In the genomic region with DNA sequence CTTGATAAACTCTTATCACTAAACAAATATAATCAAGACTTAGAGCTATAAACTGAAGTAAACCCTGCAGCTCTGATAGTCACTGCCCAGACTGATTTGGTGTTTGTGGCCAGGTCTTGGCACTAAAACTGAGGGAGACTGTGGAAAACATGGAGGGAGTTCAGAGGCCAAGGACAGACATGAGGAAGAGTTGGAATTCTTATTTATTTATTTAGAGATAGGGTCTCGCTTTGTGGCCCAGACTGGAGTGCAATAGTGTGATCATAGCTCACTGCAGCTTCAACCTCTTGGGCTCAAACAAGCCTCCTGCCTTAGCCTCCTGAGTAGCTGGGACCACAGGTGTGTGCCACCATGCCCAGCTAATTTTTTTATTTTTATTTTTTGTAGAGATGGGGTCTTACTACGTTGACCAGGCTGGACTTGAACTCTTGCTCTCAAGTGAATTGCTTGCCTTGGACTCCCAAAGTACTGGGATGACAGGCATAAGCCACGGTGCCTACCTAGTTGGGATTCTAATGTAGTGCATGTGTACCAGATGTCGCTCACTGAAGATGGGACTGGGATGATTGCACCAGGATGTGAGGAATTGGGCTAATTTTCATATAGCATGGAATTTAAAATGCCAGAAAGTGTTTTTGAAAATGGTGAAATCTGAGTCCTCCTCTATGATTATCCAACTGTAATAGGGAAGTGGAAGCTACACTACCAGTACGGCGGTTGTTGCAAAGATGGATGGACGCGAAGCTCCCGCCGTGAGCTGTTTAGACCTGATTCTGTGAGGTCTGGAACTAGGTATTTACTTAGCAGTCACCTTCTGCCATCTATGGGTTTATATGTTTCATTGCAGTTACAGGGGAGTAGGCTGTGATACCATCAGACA, we compare ENCODE assay signal across 8 cellular contexts. TPM values are rescaled to one million over a fixed set of nuclear protein-coding genes. Genes with fewer than 3 reads are reported as not detected.
DNase-seq lines count a peak whose midpoint lies in the region; ATAC-seq, FAIRE-seq and TF ChIP-seq lines count a peak whose summit lies in the region.

No MANE protein-coding gene starts in this region.

- peak; percentile 43 for FAIRE-seq in TTC549 (lab: Jason Lieb, UNC)

- TF ChIP-seq CTCF in AG10803 (conservative IDR thresholded peaks at IDR 0.05; ENCODE audit: low read length) = peak; percentile 89

- peak overlapping the region; percentile 7; the same call in 1 of the 2 replicates for H3K4me3 ChIP-seq in AG10803 (ENCODE audit: low read length)

- intact Hi-C loops in left colon (cut with DNase I, micrococcal nuclease) = loop anchor here in 1 of 2 donors (10.0 kb wide), 1 partner anchor 330 kb away; no protein-coding TSS in a partner anchor

- ATAC-seq in GM18858 (IDR thresholded peaks at IDR 0.05; ENCODE audit: unreplicated experiment) (peak; percentile 68), HG03135 (IDR thresholded peaks at IDR 0.05; ENCODE audit: unreplicated experiment) (peak; percentile 89), left colon (peak; percentile 70)

- peak; percentile 85 for DNase-seq in AG10803 (ENCODE audit: low read depth)
- peak; percentile 87 for DNase-seq in NCI-H2171 treated with DMSO at 0.1 percent for 48 hours (lab: John Stamatoyannopoulos, UW)
- DNase-seq in cerebellar cortex (ENCODE audit: low spot score) = peak; percentile 74
- DNase-seq in left colon = peak; percentile 57 to 62
- DNase-seq in stimulated activated CD4-positive, alpha-beta T cell treated with anti-CD3 and anti-CD28 coated beads, Interleukin-4, amount 100 ng/mL, for 4 hours = peak; percentile 40 to 49

RNA-seq across cellular contexts. Expression of a gene that starts 52.7 kb away (rescaled TPM):
- total RNA-seq in left colon = under 1 TPM in 1 of 2 donors, not detected in 1; 0.39 TPM

Comparison
In these comparisons a context has a peak if more than half of its experiments do, and no peak if none do; other contexts are left out.
1. Peak in every context shown above with its lines: DNase-seq, ATAC-seq and H3K4me3 ChIP-seq.